Comparison of ENCODE assay signal across 8 cellular contexts in genomic region chr12:52903855-52904508, GRCh38. TPM values are rescaled to one million over a fixed set of nuclear protein-coding genes. Genes with fewer than 3 reads are reported as not detected.
DNase-seq lines count a peak whose midpoint lies in the region; ATAC-seq and TF ChIP-seq lines count a peak whose summit lies in the region.

No MANE protein-coding gene starts in this region.

- peak; percentile 40 to 72 for TF ChIP-seq POLR2A in Peyer's patch (IDR thresholded peaks at IDR 0.05)

- H3K9me3 Mint-ChIP-seq in brain: peaks cover 0 to 3% (median 0%) of the 10 kb centered on the region in 5 experiments

- H3K4me1 ChIP-seq in Peyer's patch: peaks cover 0 to 50% (median 4%) of the 10 kb centered on the region in 4 donors

- TF ChIP-seq CTCF in Peyer's patch (IDR thresholded peaks at IDR 0.05): peak in 1 of 6 experiments; percentile 7
- no peak for TF ChIP-seq CTCF in brain (conservative IDR thresholded peaks at IDR 0.05)

- H3K27ac Mint-ChIP-seq in brain: peak overlapping the region in 3 of 5 experiments; percentile 84 to 97 (median 89)

- H3K4me1 Mint-ChIP-seq in brain: peaks cover 39% of the 10 kb centered on the region

- peaks cover 33% of the 10 kb centered on the region for H3K27me3 Mint-ChIP-seq in brain

- ATAC-seq in HG02885 (IDR thresholded peaks at IDR 0.05; ENCODE audit: poor library complexity, unreplicated experiment) (peak; percentile 69), left lobe of liver (peak; percentile 74), HG03139 (IDR thresholded peaks at IDR 0.05; ENCODE audit: unreplicated experiment) (no peak)

- no peaks in the 10 kb centered on the region for H3K27me3 ChIP-seq in Peyer's patch

- peaks cover 0 to 27% (median 0%) of the 10 kb centered on the region in 3 donors for H3K36me3 ChIP-seq in Peyer's patch

- H3K4me3 Mint-ChIP-seq in brain: peak overlapping the region in 3 of 5 experiments; percentile 72 to 83 (median 83)

- DNase-seq in GM03348 (ENCODE audit: low spot score) (peak; percentile 61), Peyer's patch (peak in 1 of 3 donors; percentile 80), left lobe of liver (ENCODE audit: low spot score) (peak; percentile 83), NCI-H1694 treated with DMSO at 0.1 percent for 48 hours (lab: John Stamatoyannopoulos, UW) (no peak)
- DNase-seq in stimulated activated naive CD4-positive, alpha-beta T cell treated with Interleukin-2 at 50 U/mL for 16 hours (lab: John Stamatoyannopoulos, UW): peak; percentile 18

- peak overlapping the region; percentile 57 to 97 (median 90) for H3K27ac ChIP-seq in Peyer's patch

- no peaks in the 10 kb centered on the region for H3K36me3 Mint-ChIP-seq in brain

- H3K4me3 ChIP-seq in Peyer's patch: peak overlapping the region; percentile 44 to 89 (median 57)

- no peaks in the 10 kb centered on the region for H3K9me3 ChIP-seq in Peyer's patch

RNA-seq across cellular contexts. Expression of gene KRT8, which starts 0.9 kb away (rescaled TPM):
- 1,000 to 10,000 TPM; 1,046 to 2,452 (median 2,098) TPM for total RNA-seq in Peyer's patch
- 582 TPM for polyA plus RNA-seq in brain (ENCODE audit: insufficient read depth, low read depth, low replicate concordance)
- 235 TPM for total RNA-seq in left lobe of liver

RNA-seq across cellular contexts. Expression of gene KRT18, which starts 44.9 kb away (rescaled TPM):
- total RNA-seq in Peyer's patch (100 to 1,000 TPM; 320 to 614 (median 477) TPM), left lobe of liver (194 TPM)
- 252 TPM for polyA plus RNA-seq in brain (ENCODE audit: insufficient read depth, low read depth, low replicate concordance)

RNA-seq across cellular contexts. Expression of gene KRT78, which starts 55.2 kb away (rescaled TPM):
- not detected for total RNA-seq in Peyer's patch
- not detected for polyA plus RNA-seq in brain (ENCODE audit: insufficient read depth, low read depth, low replicate concordance)
- not detected for total RNA-seq in left lobe of liver
